Comparison of ENCODE assay signal across 15 cellular contexts in the genomic region with DNA sequence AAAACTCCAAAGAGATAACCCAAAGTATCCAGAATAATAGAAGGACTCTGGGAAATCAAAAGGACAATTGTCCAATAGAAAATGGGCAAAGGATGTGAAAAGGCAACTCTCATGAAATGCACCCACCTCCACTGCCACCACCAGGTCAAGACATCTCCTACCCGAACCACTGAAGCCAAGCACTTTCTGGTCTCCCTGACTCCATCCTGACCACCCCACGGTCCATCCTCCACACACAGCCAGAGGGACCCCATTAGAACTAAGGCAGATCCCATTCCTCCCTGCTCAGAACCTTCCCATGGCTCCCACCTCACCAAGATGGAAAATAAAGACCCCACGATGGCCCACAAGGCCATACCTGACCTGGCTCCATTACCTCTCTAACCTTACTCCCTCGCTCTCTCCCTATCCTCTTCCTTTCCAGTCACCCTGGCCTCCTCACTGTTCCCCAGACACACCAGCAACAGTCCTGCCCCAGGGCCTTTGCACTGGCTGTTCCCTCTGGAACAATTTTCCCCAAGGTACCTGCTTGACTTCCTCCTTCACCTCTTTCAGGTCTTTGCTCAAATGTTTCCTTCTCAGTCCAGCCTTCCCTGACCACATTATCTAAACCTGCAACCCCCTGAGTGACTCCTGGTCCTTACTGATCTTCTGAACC.
DNase-seq lines count a peak whose midpoint lies in the region; ATAC-seq and TF ChIP-seq lines count a peak whose summit lies in the region.
"Had no signal": no experiment of that assay in that cellular context is flagged by ENCODE, and none has a peak within 500 bp of the region (broad histone marks: within the 10 kb centered on the region; RNA-seq: fewer than 3 reads in every experiment).

No MANE protein-coding gene starts in this region.

- H3K4me3 ChIP-seq in HEK293 (ENCODE audit: low read depth, low read length), result no peak overlapping the region
- H3K4me3 ChIP-seq: lung, right atrium auricular region had no signal

- no peak for ATAC-seq in natural killer cell
- ATAC-seq in HG03521 (IDR thresholded peaks at IDR 0.05; ENCODE audit: unreplicated experiment), result no peak

- H3K9me3 Mint-ChIP-seq in CD14-positive monocyte (no peaks in the 10 kb centered on the region), natural killer cell (no peaks in the 10 kb centered on the region)

- POLR2A ChIA-PET in HEK293 (lab: Yijun Ruan, JAX), result no interaction called here

- H3K27ac ChIP-seq in HEK293 (ENCODE audit: extremely low read depth, low read depth, low read length) (no peak overlapping the region), angular gyrus (ENCODE audit: low read depth, low read length) (peak overlapping the region; percentile 35)
- H3K27ac ChIP-seq: right atrium auricular region had no signal

- H3K4me3 Mint-ChIP-seq in CD14-positive monocyte (no peak overlapping the region), natural killer cell (peak overlapping the region; percentile 70)

- H3K36me3 ChIP-seq in HEK293 (ENCODE audit: control insufficient read depth in 2 of 2, insufficient read depth in 1 of 2, low read length in 2 of 2), result no peaks in the 10 kb centered on the region
- H3K36me3 ChIP-seq: right atrium auricular region had no signal

- H3K27ac Mint-ChIP-seq in CD14-positive monocyte (peak overlapping the region in 4 of 7 donors; percentile 6 to 84 (median 58)), natural killer cell (peak overlapping the region; percentile 91 to 95)

- CTCF ChIA-PET in HEK293 (lab: Yijun Ruan, JAX), result no interaction called here

- intact Hi-C loops in CD14-positive monocyte (cut with micrococcal nuclease) (loop anchor here (5.0 to 10.0 kb wide), 2 partner anchors 38 to 105 kb away; partner anchors contain the start of gene PREX1 (in 1 of the 2)), natural killer cell (cut with micrococcal nuclease) (loop anchor here (1.0 to 5.0 kb wide), 3 partner anchors 39 to 188 kb away; no protein-coding TSS in a partner anchor)

- no peak for TF ChIP-seq CTCF in CD14-positive monocyte (IDR thresholded peaks at IDR 0.05)
- TF ChIP-seq CTCF in HEK293 (tag by site-specific recombination; IDR thresholded peaks at IDR 0.05), result no peak
- TF ChIP-seq CTCF in natural killer cell (IDR thresholded peaks at IDR 0.05), result no peak

- H3K27me3 Mint-ChIP-seq in CD14-positive monocyte (ENCODE audit: low read depth in 3 of 3) (peaks cover 0 to 4% (median 2%) of the 10 kb centered on the region in 3 donors), natural killer cell (ENCODE audit: low read depth in 2 of 2) (no peaks in the 10 kb centered on the region)

- H3K9me3 ChIP-seq in HEK293 (ENCODE audit: control insufficient read depth, insufficient read depth, low read depth, low read length), result no peaks in the 10 kb centered on the region
- H3K9me3 ChIP-seq: right atrium auricular region had no signal

- no peaks in the 10 kb centered on the region for H3K4me1 ChIP-seq in HEK293 (ENCODE audit: control insufficient read depth, insufficient read depth, low read length)

- peaks cover 62 to 77% of the 10 kb centered on the region in 2 donors for H3K36me3 Mint-ChIP-seq in CD14-positive monocyte
- H3K36me3 Mint-ChIP-seq in natural killer cell, result peaks cover 7% of the 10 kb centered on the region

- peaks cover 99% of the 10 kb centered on the region for H3K4me1 Mint-ChIP-seq in CD14-positive monocyte
- H3K4me1 Mint-ChIP-seq in natural killer cell, result peaks cover 94 to 100% of the 10 kb centered on the region in 2 donors

- DNase-seq in CD14-positive monocyte (ENCODE audit: low spot score) (no peak), natural killer cell (no peak), T1000 (lab: John Stamatoyannopoulos, UW) (no peak)
- no peak for DNase-seq in stimulated activated CD4-positive, alpha-beta T cell treated with anti-CD3 and anti-CD28 coated beads, Interleukin-4, amount 100 ng/mL, for 4 hours
- DNase-seq in stimulated activated CD8-positive, alpha-beta memory T cell treated with anti-CD3 and anti-CD28 coated beads, Interleukin-4, amount 100 ng/mL, for 48 hours, result no peak
- DNase-seq: activated CD4-positive, CD25-positive, alpha-beta regulatory T cell treated with anti-CD3 and anti-CD28 coated beads, Interleukin-2, amount 50 U/mL, for 72 hours; DMS79; NCI-H2081 treated with DMSO at 0.1 percent for 48 hours; NCI-H82; RPMI8226 had no signal

TF ChIP-seq in HEK293, 187 proteins besides CTCF, POLR2A, EP300 and RAD21:
- TF ChIP-seq ZNF623 (tag by site-specific recombination; IDR thresholded peaks at IDR 0.05) (peak; percentile 96), ZBTB7A (tag by site-specific recombination; IDR thresholded peaks at IDR 0.05; ENCODE audit: low read depth) (no peak)
